28 cellular contexts compared by ENCODE assay signal in the genomic region with DNA sequence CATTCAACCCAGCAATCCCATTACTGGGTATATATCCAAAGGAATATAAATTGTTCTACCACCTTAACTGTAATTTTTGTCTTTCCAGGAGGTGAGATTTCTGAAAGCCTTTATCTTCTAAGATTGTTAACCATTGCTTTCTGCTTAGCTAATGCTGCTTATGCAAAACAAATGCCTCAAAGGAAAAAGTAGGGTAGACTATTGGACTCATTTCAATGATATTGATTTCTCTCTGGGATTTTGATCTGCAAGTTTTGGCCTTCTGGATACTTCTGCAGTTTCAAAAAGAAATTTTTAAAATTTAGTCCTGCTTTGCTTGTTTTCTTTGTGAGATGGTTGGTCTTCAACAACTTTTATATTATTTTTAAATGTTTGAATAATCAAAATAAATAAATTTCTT.
"Had no signal": no experiment of that assay in that cellular context is flagged by ENCODE, and none has a peak within 500 bp of the region (broad histone marks: within the 10 kb centered on the region; RNA-seq: fewer than 3 reads in every experiment).

No MANE protein-coding gene starts in this region.

- H3K9me3 ChIP-seq: colonic mucosa, esophagus muscularis mucosa, esophagus squamous epithelium, gastrocnemius medialis, gastroesophageal sphincter had no signal

- H3K4me3 ChIP-seq: colonic mucosa, coronary artery, dorsolateral prefrontal cortex, esophagus muscularis mucosa, esophagus squamous epithelium, gastrocnemius medialis, gastroesophageal sphincter, heart left ventricle, heart right ventricle had no signal

- ATAC-seq: effector memory CD8-positive, alpha-beta T cell; esophagus mucosa; foreskin keratinocyte; gastroesophageal sphincter had no signal

- DNase-seq: colonic mucosa; cortex of kidney; dermis blood vessel endothelial cell; dorsolateral prefrontal cortex; effector CD4-positive, alpha-beta T cell; effector CD8-positive, alpha-beta T cell; effector memory CD4-positive, alpha-beta T cell; effector memory CD8-positive, alpha-beta T cell; endodermal cell; erythroblast; esophagus squamous epithelium; foreskin fibroblast; foreskin keratinocyte; foreskin melanocyte; gastrocnemius medialis; glutamatergic neuron; head of caudate nucleus; heart left ventricle had no signal

- H3K36me3 ChIP-seq: colonic mucosa, esophagus muscularis mucosa, esophagus squamous epithelium, gastrocnemius medialis, gastroesophageal sphincter, heart left ventricle, heart right ventricle had no signal

- H3K4me1 ChIP-seq: colonic mucosa, esophagus muscularis mucosa, esophagus squamous epithelium, foreskin keratinocyte, gastroesophageal sphincter had no signal

- FAIRE-seq: colon, endometrium, endothelial cell of umbilical vein, frontal cortex had no signal

- H3K27me3 ChIP-seq: colonic mucosa, dorsolateral prefrontal cortex, esophagus muscularis mucosa, esophagus squamous epithelium, foreskin keratinocyte, gastrocnemius medialis, gastroesophageal sphincter, heart left ventricle, heart right ventricle had no signal

- H3K27ac ChIP-seq: colonic mucosa, coronary artery, dorsolateral prefrontal cortex, epithelial cell of prostate, esophagus muscularis mucosa, esophagus squamous epithelium, foreskin keratinocyte, gastroesophageal sphincter, heart left ventricle, heart right ventricle had no signal
